1 cellular context compared by ENCODE assay signal in the genomic region with DNA sequence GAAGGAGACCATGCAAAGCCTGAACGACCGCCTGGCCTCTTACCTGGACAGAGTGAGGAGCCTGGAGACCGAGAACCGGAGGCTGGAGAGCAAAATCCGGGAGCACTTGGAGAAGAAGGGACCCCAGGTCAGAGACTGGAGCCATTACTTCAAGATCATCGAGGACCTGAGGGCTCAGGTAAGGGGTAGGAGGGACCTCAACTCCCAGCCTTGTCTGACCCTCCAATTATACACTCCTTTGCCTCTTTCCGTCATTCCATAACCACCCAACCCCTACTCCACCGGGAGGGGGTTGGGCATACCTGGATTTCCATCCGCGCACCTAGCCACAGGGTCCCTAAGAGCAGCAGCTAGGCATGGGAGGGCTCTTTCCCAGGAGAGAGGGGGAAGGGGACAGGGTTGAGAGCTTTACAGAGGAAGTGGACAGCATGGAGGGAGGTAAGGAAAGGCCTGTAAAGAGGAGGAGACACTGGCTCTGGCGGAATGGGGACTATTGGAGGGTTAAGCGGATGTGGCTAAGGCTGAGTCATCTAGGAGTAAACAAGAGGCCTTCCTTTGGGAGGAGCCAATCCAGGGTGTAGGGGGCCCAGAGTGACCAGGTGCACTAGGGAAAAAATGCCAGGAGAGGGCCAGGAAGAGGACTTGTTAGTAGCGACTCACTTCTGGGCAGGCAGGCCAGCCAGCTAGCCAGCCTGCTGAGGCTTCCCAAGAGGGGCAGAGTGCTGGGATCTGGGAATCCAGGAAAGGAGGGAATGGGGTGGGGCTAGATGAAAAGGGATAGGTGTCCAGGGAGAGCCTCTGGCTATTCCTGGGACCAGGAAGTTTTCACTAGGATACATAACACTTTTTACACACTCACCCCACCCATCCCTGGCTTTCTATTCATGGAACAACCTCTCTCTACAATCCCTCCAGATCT.
TF ChIP-seq lines count a peak whose summit lies in the region.

No MANE protein-coding gene starts in this region.

TF ChIP-seq in H1, 55 proteins besides CTCF, POLR2A, EP300 and RAD21:
- TF ChIP-seq KDM4A (IDR thresholded peaks at IDR 0.05; ENCODE audit: low read depth, low read length, severe bottlenecking) (peak; percentile 4), POLR2AphosphoS5 (IDR thresholded peaks at IDR 0.05; ENCODE audit: low read depth, low read length) (peak; percentile 87), SP4 (IDR thresholded peaks at IDR 0.05; ENCODE audit: low read length) (no peak; the same call in 1 of the 2 replicates), HDAC2 (IDR thresholded peaks at IDR 0.05; ENCODE audit: borderline replicate concordance in 1 of 2, low read depth in 2 of 2, low read length in 2 of 2) (0 out of 4 replicates have a peak, but pooled peaks of 1 of the 2 experiments have one; percentile 20), MAFK (IDR thresholded peaks at IDR 0.05; ENCODE audit: low read depth, low read length) (peak; percentile 77; the same call in 1 of the 2 replicates), BACH1 (IDR thresholded peaks at IDR 0.05; ENCODE audit: low read length) (0 out of 2 replicates have a peak, but pooled peaks have one; percentile 35), SAP30 (IDR thresholded peaks at IDR 0.05; ENCODE audit: insufficient read depth, insufficient replicate concordance, low read length) (peak; percentile 51), TCF12 (IDR thresholded peaks at IDR 0.05; ENCODE audit: low read depth, low read length) (0 out of 2 replicates have a peak, but pooled peaks have one; percentile 3), YY1 (IDR thresholded peaks at IDR 0.05; ENCODE audit: low read depth, low read length) (peak; percentile 13; the same call in 1 of the 2 replicates), TAF7 (optimal IDR thresholded peaks at IDR 0.05; ENCODE audit: borderline replicate concordance, low read depth, low read length) (peak; percentile 57), JUND (IDR thresholded peaks at IDR 0.05; ENCODE audit: low read length) (peak; percentile 79), NRF1 (IDR thresholded peaks at IDR 0.05; ENCODE audit: low read depth, low read length) (no peak), PHF8 (conservative IDR thresholded peaks at IDR 0.05; ENCODE audit: low read depth, low read length) (0 out of 2 replicates have a peak, but pooled peaks have one; percentile 19), SIN3A (conservative IDR thresholded peaks at IDR 0.05 in 1 of 2, IDR thresholded peaks at IDR 0.05 in 1 of 2; ENCODE audit: low read depth in 1 of 2, low read length in 2 of 2) (0 out of 4 replicates have a peak, but pooled peaks of 1 of the 2 experiments have one; percentile 26), SRF (IDR thresholded peaks at IDR 0.05; ENCODE audit: low read depth, low read length) (no peak), SP1 (IDR thresholded peaks at IDR 0.05; ENCODE audit: low read depth, low read length) (peak; percentile 21; the same call in 1 of the 2 replicates), TAF1 (IDR thresholded peaks at IDR 0.05; ENCODE audit: low read depth, low read length) (peak; percentile 71; the same call in 1 of the 2 replicates)
- TF ChIP-seq, protein P1, sequence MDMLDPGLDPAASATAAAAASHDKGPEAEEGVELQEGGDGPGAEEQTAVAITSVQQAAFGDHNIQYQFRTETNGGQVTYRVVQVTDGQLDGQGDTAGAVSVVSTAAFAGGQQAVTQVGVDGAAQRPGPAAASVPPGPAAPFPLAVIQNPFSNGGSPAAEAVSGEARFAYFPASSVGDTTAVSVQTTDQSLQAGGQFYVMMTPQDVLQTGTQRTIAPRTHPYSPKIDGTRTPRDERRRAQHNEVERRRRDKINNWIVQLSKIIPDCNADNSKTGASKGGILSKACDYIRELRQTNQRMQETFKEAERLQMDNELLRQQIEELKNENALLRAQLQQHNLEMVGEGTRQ (IDR thresholded peaks at IDR 0.05; ENCODE audit: low read length): no peak
TF ChIP-seq in H1: peak in this region for 14.
